17 cellular contexts compared by ENCODE assay signal in the genomic region with DNA sequence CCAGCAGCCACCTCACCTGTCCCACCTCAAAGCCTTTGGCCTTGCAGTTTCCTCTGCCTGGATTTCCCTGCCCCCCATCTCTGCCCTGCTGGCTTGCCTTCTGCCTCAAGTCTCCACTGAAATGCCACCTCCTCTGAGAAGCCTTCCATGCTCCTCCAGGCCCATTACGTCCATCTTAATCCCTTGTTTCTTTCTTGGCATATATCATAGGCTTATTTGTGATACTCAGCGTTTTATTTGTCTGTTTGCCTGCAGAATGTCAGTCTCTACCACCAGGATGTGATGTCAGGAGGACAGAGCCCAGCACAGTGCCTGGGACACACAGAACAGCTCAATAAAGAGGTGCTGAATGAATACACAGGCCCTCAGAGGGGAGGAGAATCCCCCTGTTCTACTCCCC. TPM values are rescaled to one million over a fixed set of nuclear protein-coding genes. Genes with fewer than 3 reads are reported as not detected.
DNase-seq lines count a peak whose midpoint lies in the region; ATAC-seq and TF ChIP-seq lines count a peak whose summit lies in the region.
"Had no signal": no experiment of that assay in that cellular context is flagged by ENCODE, and none has a peak within 500 bp of the region (broad histone marks: within the 10 kb centered on the region; RNA-seq: fewer than 3 reads in every experiment).

No MANE protein-coding gene starts in this region.

- H3K27me3 ChIP-seq in duodenal mucosa (ENCODE audit: control insufficient read depth in 1 of 2, insufficient read depth in 2 of 2, low read length in 2 of 2) = no peaks in the 10 kb centered on the region
- H3K27me3 ChIP-seq in psoas muscle (ENCODE audit: insufficient read depth in 3 of 3, low read length in 2 of 3) = no peaks in the 10 kb centered on the region
- H3K27me3 ChIP-seq: neutrophil had no signal

- peaks cover 0 to 2% of the 10 kb centered on the region in 2 donors for H3K9me3 ChIP-seq in duodenal mucosa (ENCODE audit: control insufficient read depth in 1 of 2, low read length in 2 of 2)
- H3K9me3 ChIP-seq in psoas muscle = no peaks in the 10 kb centered on the region
- H3K9me3 ChIP-seq: neutrophil had no signal

- H3K36me3 ChIP-seq in duodenal mucosa (ENCODE audit: control insufficient read depth in 1 of 2, insufficient read depth in 2 of 2, low read length in 2 of 2) (no peaks in the 10 kb centered on the region), psoas muscle (ENCODE audit: insufficient read depth in 1 of 2, low read depth in 1 of 2) (no peaks in the 10 kb centered on the region), urinary bladder (ENCODE audit: insufficient read depth) (no peaks in the 10 kb centered on the region)
- H3K36me3 ChIP-seq: neutrophil had no signal

- peak overlapping the region; percentile 14 for H3K27ac Mint-ChIP-seq in T-helper 2 cell treated with Interferon-gamma antibody and Interleukin-4, amounts not matched to agents 5 μg/mL and 100 μg/mL, for 36 hours
- no peak overlapping the region for H3K27ac Mint-ChIP-seq in activated CD4-positive, alpha-beta T cell treated with anti-CD3 and anti-CD28 coated beads, Interleukin-2, amount 10 ng/mL, durations not matched to agents 24 days and 14 days

- H3K27me3 Mint-ChIP-seq in T-helper 2 cell treated with Interferon-gamma antibody and Interleukin-4, amounts not matched to agents 5 μg/mL and 100 μg/mL, for 36 hours (ENCODE audit: low read depth) = no peaks in the 10 kb centered on the region
- no peaks in the 10 kb centered on the region for H3K27me3 Mint-ChIP-seq in activated CD4-positive, alpha-beta T cell treated with anti-CD3 and anti-CD28 coated beads, Interleukin-2, amount 10 ng/mL, durations not matched to agents 24 days and 14 days

- H3K4me1 ChIP-seq in duodenal mucosa (ENCODE audit: control insufficient read depth in 1 of 2, insufficient read depth in 2 of 2, low read length in 2 of 2) = peaks cover 23 to 39% of the 10 kb centered on the region in 2 donors
- H3K4me1 ChIP-seq in psoas muscle = peaks cover 26% of the 10 kb centered on the region
- H3K4me1 ChIP-seq in urinary bladder (ENCODE audit: insufficient read depth) = no peaks in the 10 kb centered on the region

- H3K9me3 Mint-ChIP-seq in T-helper 2 cell treated with Interferon-gamma antibody and Interleukin-4, amounts not matched to agents 5 μg/mL and 100 μg/mL, for 36 hours = peaks cover 3% of the 10 kb centered on the region
- H3K9me3 Mint-ChIP-seq in activated CD4-positive, alpha-beta T cell treated with anti-CD3 and anti-CD28 coated beads, Interleukin-2, amount 10 ng/mL, durations not matched to agents 24 days and 14 days = no peaks in the 10 kb centered on the region

- no peak for DNase-seq in T-helper 2 cell treated with Interferon-gamma antibody and Interleukin-4, amounts not matched to agents 5 μg/mL and 100 μg/mL, for 36 hours (ENCODE audit: low spot score)
- no peak for DNase-seq in T-helper 2 cell
- DNase-seq in psoas muscle = no peak
- DNase-seq in activated naive CD4-positive, alpha-beta T cell treated with anti-CD3 and anti-CD28 coated beads, Interleukin-2, amount 50 U/mL, for 16 hours = no peak
- DNase-seq in activated CD4-positive, alpha-beta T cell treated with anti-CD3 and anti-CD28 coated beads, Interleukin-2, amount 10 ng/mL, durations not matched to agents 24 days and 14 days = no peak
- no peak for DNase-seq in iPS-NIHi11 (ENCODE audit: low spot score)
- DNase-seq: amniotic stem cell; effector memory CD4-positive, alpha-beta T cell; kidney glomerular epithelial cell; NCI-H2081; NCI-H82; stimulated activated CD4-positive, alpha-beta T cell treated with anti-CD3 and anti-CD28 coated beads, Interleukin-1b, Interleukin-23, amount 100 ng/mL, for 48 hours; stimulated activated naive CD4-positive, alpha-beta T cell had no signal

- intact Hi-C loops in psoas muscle (cut with DNase I) = no loop called here
- intact Hi-C loops in activated CD4-positive, alpha-beta T cell treated with anti-CD3 and anti-CD28 coated beads, Interleukin-2, amount 10 ng/mL, durations not matched to agents 24 days and 14 days (cut with micrococcal nuclease) = loop anchor here (10.0 kb wide), 1 partner anchor 47 kb away; no protein-coding TSS in a partner anchor

- no peak overlapping the region for H3K4me3 Mint-ChIP-seq in T-helper 2 cell treated with Interferon-gamma antibody and Interleukin-4, amounts not matched to agents 5 μg/mL and 100 μg/mL, for 36 hours
- H3K4me3 Mint-ChIP-seq in activated CD4-positive, alpha-beta T cell treated with anti-CD3 and anti-CD28 coated beads, Interleukin-2, amount 10 ng/mL, durations not matched to agents 24 days and 14 days = no peak overlapping the region

- no peaks in the 10 kb centered on the region for H3K36me3 Mint-ChIP-seq in T-helper 2 cell treated with Interferon-gamma antibody and Interleukin-4, amounts not matched to agents 5 μg/mL and 100 μg/mL, for 36 hours (ENCODE audit: low read depth)
- no peaks in the 10 kb centered on the region for H3K36me3 Mint-ChIP-seq in activated CD4-positive, alpha-beta T cell treated with anti-CD3 and anti-CD28 coated beads, Interleukin-2, amount 10 ng/mL, durations not matched to agents 24 days and 14 days (ENCODE audit: low read depth)

- no peak overlapping the region for H3K4me3 ChIP-seq in duodenal mucosa (ENCODE audit: low read depth in 1 of 2, low read length in 2 of 2)
- no peak overlapping the region for H3K4me3 ChIP-seq in psoas muscle
- no peak overlapping the region for H3K4me3 ChIP-seq in urinary bladder (ENCODE audit: low read depth, low read length)

- H3K27ac ChIP-seq in duodenal mucosa (ENCODE audit: low read depth, low read length) (peak overlapping the region; percentile 72), psoas muscle (peak overlapping the region; percentile 66), urinary bladder (ENCODE audit: low read depth) (peak overlapping the region; percentile 76)
- H3K27ac ChIP-seq: 22Rv1, neutrophil had no signal

- no peak for ATAC-seq in psoas muscle

- TF ChIP-seq CTCF in psoas muscle (IDR thresholded peaks at IDR 0.05) = no peak

- WGBS in psoas muscle, 3 donors = 72 to 77% (median 72%) methylated on average over 2 of the region's 2 CpGs
- 44% methylated on average over 2 of the region's 2 CpGs for WGBS in urinary bladder

- H3K4me1 Mint-ChIP-seq in T-helper 2 cell treated with Interferon-gamma antibody and Interleukin-4, amounts not matched to agents 5 μg/mL and 100 μg/mL, for 36 hours (ENCODE audit: low read depth) = peaks cover 7% of the 10 kb centered on the region
- H3K4me1 Mint-ChIP-seq in activated CD4-positive, alpha-beta T cell treated with anti-CD3 and anti-CD28 coated beads, Interleukin-2, amount 10 ng/mL, durations not matched to agents 24 days and 14 days = peaks cover 6% of the 10 kb centered on the region

- H3K9ac ChIP-seq in duodenal mucosa (ENCODE audit: low read depth in 1 of 2, low read length in 2 of 2) = peak overlapping the region in 1 of 2 donors; percentile 17

RNA-seq across cellular contexts. Expression of gene TLDC2, which starts 24.4 kb away (rescaled TPM):
- total RNA-seq in psoas muscle = under 1 TPM in 1 of 4 donors, not detected in 3; 0.15 TPM
- polyA plus RNA-seq in psoas muscle = under 1 TPM in 2 of 3 donors, not detected in 1; 0.04 to 0.05 TPM
- total RNA-seq in urinary bladder = 1.6 TPM
- 0.33 TPM for polyA plus RNA-seq in urinary bladder
- not detected in 2 replicates for total RNA-seq in activated CD4-positive, alpha-beta T cell treated with anti-CD3 and anti-CD28 coated beads, Interleukin-2, amount 10 ng/mL, durations not matched to agents 24 days and 14 days
